21 cellular contexts compared by ENCODE assay signal in the genomic region with DNA sequence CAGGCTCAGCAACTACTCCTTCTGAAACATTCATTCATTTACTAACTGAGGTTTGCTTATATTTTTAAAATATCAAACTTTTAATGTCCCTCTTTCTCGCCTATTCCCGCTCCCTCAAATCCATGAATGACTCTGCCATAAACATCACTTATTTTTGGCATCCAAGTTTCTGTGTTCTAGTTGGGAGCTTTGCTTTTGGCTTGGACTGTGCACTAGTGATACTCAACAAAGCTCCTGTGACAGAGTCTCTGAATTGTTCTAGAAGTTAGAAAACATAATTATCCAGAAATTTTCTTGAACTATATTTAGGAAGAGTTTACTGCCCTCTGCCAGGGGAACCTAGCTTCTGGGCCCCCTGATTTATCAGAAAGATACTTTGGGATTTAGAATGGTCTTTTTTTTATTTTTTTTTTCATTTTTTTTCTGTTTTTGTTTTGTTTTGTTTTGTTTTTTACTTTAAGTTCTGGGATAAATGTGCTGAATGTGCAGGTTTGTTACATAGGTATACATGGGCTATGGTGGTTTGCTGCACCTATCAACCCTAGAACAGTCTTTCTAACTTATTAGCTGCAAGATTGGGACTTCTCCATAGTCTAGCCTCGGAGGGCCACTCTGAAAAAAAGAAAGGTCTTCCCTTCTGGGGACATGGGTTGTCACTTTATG.
DNase-seq lines count a peak whose midpoint lies in the region; ATAC-seq and TF ChIP-seq lines count a peak whose summit lies in the region.
"Had no signal": no experiment of that assay in that cellular context is flagged by ENCODE, and none has a peak within 500 bp of the region (broad histone marks: within the 10 kb centered on the region; RNA-seq: fewer than 3 reads in every experiment).

No MANE protein-coding gene starts in this region.

- H3K4me3 ChIP-seq in PC-9 = no peak overlapping the region
- H3K4me3 ChIP-seq: cardiac muscle cell, smooth muscle cell, uterus had no signal

- POLR2A ChIA-PET in PC-9 (lab: Charles Lee; ENCODE audit: unreplicated experiment) = interaction anchor here (0.6 kb wide), 1 partner anchor 1777 kb away, joined by 3 read pairs; no protein-coding TSS in a partner anchor

- ATAC-seq in foreskin keratinocyte (no peak), GM21528 (IDR thresholded peaks at IDR 0.05; ENCODE audit: low FRiP score, unreplicated experiment) (no peak)
- peak; percentile 47 for ATAC-seq in stimulated activated memory B cell treated with anti-CD40 and anti-IgM and Interleukin-4, amounts not matched to agents 10 μg/mL and 1 μg/mL and 100 μg/mL, for 72 hours
- ATAC-seq: activated CD8-positive, alpha-beta memory T cell treated with anti-CD3 and anti-CD28 coated beads, Interleukin-2, amount 10 ng/mL, durations not matched to agents 7 days and 5 days had no signal

- H3K27me3 ChIP-seq in PC-9 (ENCODE audit: insufficient read depth, low read depth) (no peaks in the 10 kb centered on the region), foreskin keratinocyte (no peaks in the 10 kb centered on the region)
- H3K27me3 ChIP-seq: cardiac muscle cell, uterus had no signal

- peaks cover 2% of the 10 kb centered on the region for H3K36me3 Mint-ChIP-seq in activated naive CD4-positive, alpha-beta T cell treated with anti-CD3 and anti-CD28 coated beads, Interleukin-2, amount 50 U/mL, for 24 hours
- H3K36me3 Mint-ChIP-seq in stimulated activated memory B cell treated with anti-CD40 and anti-IgM and Interleukin-4, amounts not matched to agents 10 μg/mL and 1 μg/mL and 100 μg/mL, for 72 hours = no peaks in the 10 kb centered on the region

- DNase-seq in activated naive CD4-positive, alpha-beta T cell (lab: John Stamatoyannopoulos, UW) = no peak
- no peak for DNase-seq in PC-9
- no peak for DNase-seq in foreskin keratinocyte
- no peak for DNase-seq in NCI-H82 (lab: John Stamatoyannopoulos, UW)
- no peak for DNase-seq in nucleus accumbens (lab: John Stamatoyannopoulos, UW)
- DNase-seq: ACHN; activated CD8-positive, alpha-beta memory T cell treated with anti-CD3 and anti-CD28 coated beads, Interleukin-2, amount 10 ng/mL, durations not matched to agents 7 days and 5 days; activated naive CD4-positive, alpha-beta T cell treated with anti-CD3 and anti-CD28 coated beads, Interleukin-2, amount 50 U/mL, for 16 hours; hippocampal formation; kidney glomerular epithelial cell; NCI-H1417; NK-92 treated with Interleukin-12 subunit alpha and Interleukin-12 subunit beta, amount 100 ng/mL, for 24 hours; posterior cingulate gyrus; stimulated activated naive CD4-positive, alpha-beta T cell treated with Interleukin-2 at 50 U/mL for 16 hours; uterus had no signal

- 0 out of 2 replicates have a peak overlapping the region, but pooled peaks have one; percentile 19 for H2AFZ ChIP-seq in PC-9

- H3K4me2 ChIP-seq in PC-9 = no peak overlapping the region
- H3K4me2 ChIP-seq: smooth muscle cell had no signal

- peak overlapping the region; percentile 12 for H3K4me3 Mint-ChIP-seq in activated naive CD4-positive, alpha-beta T cell treated with anti-CD3 and anti-CD28 coated beads, Interleukin-2, amount 50 U/mL, for 24 hours
- no peak overlapping the region for H3K4me3 Mint-ChIP-seq in stimulated activated memory B cell treated with anti-CD40 and anti-IgM and Interleukin-4, amounts not matched to agents 10 μg/mL and 1 μg/mL and 100 μg/mL, for 72 hours
- H3K4me3 Mint-ChIP-seq: activated CD8-positive, alpha-beta memory T cell treated with anti-CD3 and anti-CD28 coated beads, Interleukin-2, amount 10 ng/mL, durations not matched to agents 7 days and 5 days; T-helper 2 cell treated with Interferon-gamma antibody and Interleukin-4, amounts not matched to agents 5 μg/mL and 100 μg/mL, for 36 hours had no signal

- H3K36me3 ChIP-seq in PC-9 (ENCODE audit: low read depth) = no peaks in the 10 kb centered on the region
- H3K36me3 ChIP-seq: cardiac muscle cell, uterus had no signal

- intact Hi-C loops in PC-9 (cut with micrococcal nuclease; ENCODE audit: unreplicated experiment) = no loop called here

- H3K27ac Mint-ChIP-seq in activated naive CD4-positive, alpha-beta T cell treated with anti-CD3 and anti-CD28 coated beads, Interleukin-2, amount 50 U/mL, for 24 hours = peak overlapping the region; percentile 20
- H3K27ac Mint-ChIP-seq in stimulated activated memory B cell treated with anti-CD40 and anti-IgM and Interleukin-4, amounts not matched to agents 10 μg/mL and 1 μg/mL and 100 μg/mL, for 72 hours = peak overlapping the region; percentile 58
- H3K27ac Mint-ChIP-seq: activated CD8-positive, alpha-beta memory T cell treated with anti-CD3 and anti-CD28 coated beads, Interleukin-2, amount 10 ng/mL, durations not matched to agents 7 days and 5 days had no signal

- TF ChIP-seq CTCF in PC-9 (conservative IDR thresholded peaks at IDR 0.05) (no peak), foreskin keratinocyte (conservative IDR thresholded peaks at IDR 0.05) (no peak)

- peaks cover 8% of the 10 kb centered on the region; the same call in 1 of the 2 replicates for H3K4me1 ChIP-seq in PC-9 (replicated peaks; ENCODE audit: insufficient read depth)
- peaks cover 31% of the 10 kb centered on the region for H3K4me1 ChIP-seq in foreskin keratinocyte
- H3K4me1 ChIP-seq: uterus had no signal

- H3K4me1 Mint-ChIP-seq in activated naive CD4-positive, alpha-beta T cell treated with anti-CD3 and anti-CD28 coated beads, Interleukin-2, amount 50 U/mL, for 24 hours = peaks cover 23% of the 10 kb centered on the region
- peaks cover 17% of the 10 kb centered on the region for H3K4me1 Mint-ChIP-seq in stimulated activated memory B cell treated with anti-CD40 and anti-IgM and Interleukin-4, amounts not matched to agents 10 μg/mL and 1 μg/mL and 100 μg/mL, for 72 hours

- peaks cover 4% of the 10 kb centered on the region; the same call in 1 of the 2 replicates for H3F3A ChIP-seq in PC-9 (ENCODE audit: insufficient read depth, low read depth)

- peaks cover 4% of the 10 kb centered on the region for H3K9me3 Mint-ChIP-seq in activated naive CD4-positive, alpha-beta T cell treated with anti-CD3 and anti-CD28 coated beads, Interleukin-2, amount 50 U/mL, for 24 hours
- no peaks in the 10 kb centered on the region for H3K9me3 Mint-ChIP-seq in stimulated activated memory B cell treated with anti-CD40 and anti-IgM and Interleukin-4, amounts not matched to agents 10 μg/mL and 1 μg/mL and 100 μg/mL, for 72 hours

- H4K20me1 ChIP-seq in PC-9 (ENCODE audit: insufficient read depth) = no peaks in the 10 kb centered on the region

- no TSS peak for BruUV-seq in PC-9 (replicated peaks; lab: Mats Ljungman, UMichigan)

- H3K9me3 ChIP-seq in PC-9 (ENCODE audit: insufficient read depth, low read depth) = no peaks in the 10 kb centered on the region
- H3K9me3 ChIP-seq: uterus had no signal

- no peaks in the 10 kb centered on the region for H3K79me2 ChIP-seq in PC-9 (ENCODE audit: low read depth)

- no peaks in the 10 kb centered on the region for H3K9me2 ChIP-seq in PC-9 (ENCODE audit: insufficient read depth)

- H3K27ac ChIP-seq in PC-9 (no peak overlapping the region), foreskin keratinocyte (peak overlapping the region; percentile 4)
- H3K27ac ChIP-seq: cardiac muscle cell, uterus had no signal

- no peaks in the 10 kb centered on the region for H3K27me3 Mint-ChIP-seq in activated naive CD4-positive, alpha-beta T cell treated with anti-CD3 and anti-CD28 coated beads, Interleukin-2, amount 50 U/mL, for 24 hours
- H3K27me3 Mint-ChIP-seq in stimulated activated memory B cell treated with anti-CD40 and anti-IgM and Interleukin-4, amounts not matched to agents 10 μg/mL and 1 μg/mL and 100 μg/mL, for 72 hours = no peaks in the 10 kb centered on the region
- H3K27me3 Mint-ChIP-seq: activated CD8-positive, alpha-beta memory T cell treated with anti-CD3 and anti-CD28 coated beads, Interleukin-2, amount 10 ng/mL, durations not matched to agents 7 days and 5 days had no signal

- CTCF ChIA-PET in PC-9 (lab: Charles Lee) = interaction anchor here (0.6 kb wide), 1 partner anchor 8 kb away, joined by 4 read pairs; no protein-coding TSS in a partner anchor
